ENCODE assay signal across 11 cellular contexts in the genomic region with DNA sequence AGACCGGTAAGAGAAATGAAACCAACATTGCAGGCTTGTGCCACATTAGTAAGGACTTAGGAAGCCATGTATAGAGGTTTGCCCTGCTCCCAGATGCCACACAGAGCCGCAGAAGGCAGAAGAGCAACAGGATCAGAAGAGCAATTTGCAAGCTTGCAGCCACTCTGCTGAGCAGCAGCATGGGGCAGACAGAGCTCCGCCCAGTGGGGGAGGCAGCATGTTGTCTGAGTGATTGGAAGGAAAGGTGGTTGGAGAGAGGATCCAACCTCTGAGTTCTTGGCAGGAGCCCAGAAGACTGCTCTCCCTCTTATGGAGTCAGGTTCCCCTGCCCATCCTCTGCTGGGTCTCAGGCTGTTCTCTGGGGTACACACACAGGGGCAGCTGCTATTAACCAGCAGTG. TPM values are rescaled to one million over a fixed set of nuclear protein-coding genes. Genes with fewer than 3 reads are reported as not detected.
A peak's percentile ranks its signal among the peaks of the same experiment; 100 is the strongest.
DNase-seq lines count a peak whose midpoint lies in the region; ATAC-seq and TF ChIP-seq lines count a peak whose summit lies in the region.
"Had no signal": no experiment of that assay in that cellular context is flagged by ENCODE, and none has a peak within 500 bp of the region (broad histone marks: within the 10 kb centered on the region; RNA-seq: fewer than 3 reads in every experiment).

No MANE protein-coding gene starts in this region.

- no peak overlapping the region for H3K27ac Mint-ChIP-seq in natural killer cell treated with Interleukin-12 subunit alpha and Interleukin-12 subunit beta and Interleukin-15 and Interleukin-18, amount 100 ng/mL, for 72 hours

- H3K36me3 ChIP-seq in RWPE2 (ENCODE audit: low read depth): peaks cover 22% of the 10 kb centered on the region

- H3K27me3 Mint-ChIP-seq in natural killer cell treated with Interleukin-12 subunit alpha and Interleukin-12 subunit beta and Interleukin-15 and Interleukin-18, amount 100 ng/mL, for 72 hours: peaks cover 14 to 27% of the 10 kb centered on the region in 2 donors

- no peaks in the 10 kb centered on the region for H3K27me3 ChIP-seq in RWPE2 (ENCODE audit: insufficient read depth, poor library complexity, severe bottlenecking)

- no peaks in the 10 kb centered on the region for H3K36me3 Mint-ChIP-seq in natural killer cell treated with Interleukin-12 subunit alpha and Interleukin-12 subunit beta and Interleukin-15 and Interleukin-18, amount 100 ng/mL, for 72 hours

- peak; percentile 15 for ATAC-seq in RWPE2 (ENCODE audit: low read depth)
- peak; percentile 25 for ATAC-seq in left lobe of liver
- ATAC-seq in natural killer cell treated with Interleukin-12 subunit alpha and Interleukin-12 subunit beta and Interleukin-15 and Interleukin-18, amount 100 ng/mL, for 72 hours: no peak

- H3K9me3 ChIP-seq in RWPE2 (ENCODE audit: severe bottlenecking): no peaks in the 10 kb centered on the region

- H3K4me3 ChIP-seq in RWPE2 (ENCODE audit: severe bottlenecking): no peak overlapping the region
- no peak overlapping the region for H3K4me3 ChIP-seq in foreskin fibroblast (ENCODE audit: low read depth in 1 of 2, low read length in 2 of 2)

- H3K27ac ChIP-seq in RWPE2 (ENCODE audit: poor library complexity, severe bottlenecking): peak overlapping the region; percentile 100

- DNase-seq in DMS153 (lab: John Stamatoyannopoulos, UW): peak; percentile 63
- peak; percentile 62 for DNase-seq in NCI-H128 (lab: John Stamatoyannopoulos, UW; ENCODE audit: unreplicated experiment)
- DNase-seq in RWPE2 (ENCODE audit: low spot score): no peak
- no peak for DNase-seq in left lobe of liver (ENCODE audit: low spot score)
- DNase-seq in stimulated activated CD4-positive, alpha-beta T cell treated with anti-CD3 and anti-CD28 coated beads, Interleukin-1b, Interleukin-23, amount 100 ng/mL, for 48 hours: no peak
- no peak for DNase-seq in activated T-cell treated with anti-CD3 and anti-CD28 coated beads, Interleukin-2, amount 50 U/mL, for 1 hour
- no peak for DNase-seq in foreskin fibroblast
- DNase-seq in natural killer cell treated with Interleukin-12 subunit alpha and Interleukin-12 subunit beta and Interleukin-15 and Interleukin-18, amount 100 ng/mL, for 72 hours (ENCODE audit: low spot score): no peak
- DNase-seq: activated CD4-positive, alpha-beta T cell treated with anti-CD3 and anti-CD28 coated beads for 48 hours; GOT3; Kasumi-1 had no signal

- peaks cover 44% of the 10 kb centered on the region for H3K4me1 ChIP-seq in RWPE2 (ENCODE audit: insufficient read depth, poor library complexity, severe bottlenecking)

- TF ChIP-seq CTCF in RWPE2 (IDR thresholded peaks at IDR 0.05; ENCODE audit: poor library complexity, severe bottlenecking) (peak; percentile 5), foreskin fibroblast (IDR thresholded peaks at IDR 0.05; ENCODE audit: low read depth, low read length) (no peak)

- no peak overlapping the region for H3K4me3 Mint-ChIP-seq in natural killer cell treated with Interleukin-12 subunit alpha and Interleukin-12 subunit beta and Interleukin-15 and Interleukin-18, amount 100 ng/mL, for 72 hours

- H3K9me3 Mint-ChIP-seq in natural killer cell treated with Interleukin-12 subunit alpha and Interleukin-12 subunit beta and Interleukin-15 and Interleukin-18, amount 100 ng/mL, for 72 hours: no peaks in the 10 kb centered on the region

- H3K4me1 Mint-ChIP-seq in natural killer cell treated with Interleukin-12 subunit alpha and Interleukin-12 subunit beta and Interleukin-15 and Interleukin-18, amount 100 ng/mL, for 72 hours (ENCODE audit: low read depth in 2 of 2): peaks cover 4 to 5% of the 10 kb centered on the region in 2 donors

RNA-seq across cellular contexts. Expression of a gene that starts 2.3 kb away (rescaled TPM):
- not detected for total RNA-seq in left lobe of liver
- total RNA-seq in natural killer cell treated with Interleukin-12 subunit alpha and Interleukin-12 subunit beta and Interleukin-15 and Interleukin-18, amount 100 ng/mL, for 72 hours: not detected

RNA-seq across cellular contexts. Expression of a gene that starts 21.8 kb away (rescaled TPM):
- total RNA-seq in left lobe of liver: not detected
- not detected for total RNA-seq in natural killer cell treated with Interleukin-12 subunit alpha and Interleukin-12 subunit beta and Interleukin-15 and Interleukin-18, amount 100 ng/mL, for 72 hours

RNA-seq across cellular contexts. Expression of a gene that starts 24.8 kb away (rescaled TPM):
- total RNA-seq in left lobe of liver: not detected
- total RNA-seq in natural killer cell treated with Interleukin-12 subunit alpha and Interleukin-12 subunit beta and Interleukin-15 and Interleukin-18, amount 100 ng/mL, for 72 hours: not detected

RNA-seq across cellular contexts. Expression of a gene that starts 43.4 kb away (rescaled TPM):
- total RNA-seq in left lobe of liver: not detected
- not detected for total RNA-seq in natural killer cell treated with Interleukin-12 subunit alpha and Interleukin-12 subunit beta and Interleukin-15 and Interleukin-18, amount 100 ng/mL, for 72 hours

RNA-seq across cellular contexts. Expression of a gene that starts 57.6 kb away (rescaled TPM):
- not detected for total RNA-seq in left lobe of liver
- total RNA-seq in natural killer cell treated with Interleukin-12 subunit alpha and Interleukin-12 subunit beta and Interleukin-15 and Interleukin-18, amount 100 ng/mL, for 72 hours: not detected

Comparison
In these comparisons a context has a peak if more than half of its experiments do, and no peak if none do; other contexts are left out.
1. DNase-seq: peak in DMS153 (single experiment) and NCI-H128 (single experiment); none in RWPE2 (single experiment), left lobe of liver (single experiment), stimulated activated CD4-positive, alpha-beta T cell treated with anti-CD3 and anti-CD28 coated beads, Interleukin-1b, Interleukin-23, amount 100 ng/mL, for 48 hours (single experiment), activated T-cell treated with anti-CD3 and anti-CD28 coated beads, Interleukin-2, amount 50 U/mL, for 1 hour (single experiment), foreskin fibroblast (0 of 2) and natural killer cell treated with Interleukin-12 subunit alpha and Interleukin-12 subunit beta and Interleukin-15 and Interleukin-18, amount 100 ng/mL, for 72 hours (single experiment).
2. ATAC-seq: peak in RWPE2 (single experiment) and left lobe of liver (single experiment); none in natural killer cell treated with Interleukin-12 subunit alpha and Interleukin-12 subunit beta and Interleukin-15 and Interleukin-18, amount 100 ng/mL, for 72 hours (0 of 2).